In the genomic region with DNA sequence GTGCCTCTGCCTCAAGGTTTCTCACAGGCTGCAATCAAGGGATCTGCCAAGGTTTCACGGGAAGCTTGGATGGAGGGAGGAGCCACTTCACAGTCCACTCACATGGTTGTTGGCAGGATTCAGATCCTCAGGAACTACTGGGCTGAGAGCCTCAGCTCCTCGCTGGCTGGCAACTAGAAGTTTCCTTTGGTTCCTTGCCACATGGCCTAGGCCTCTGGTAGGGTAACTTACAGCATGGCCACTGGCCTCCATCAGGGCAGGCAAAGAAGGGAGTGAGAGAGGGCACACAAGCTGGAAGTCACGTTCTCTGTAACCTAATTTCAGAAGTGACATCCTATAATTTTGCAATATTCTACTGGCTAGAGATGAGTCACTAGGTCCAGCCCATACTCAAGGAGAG, we compare ENCODE assay signal across 16 cellular contexts. TPM values are rescaled to one million over a fixed set of nuclear protein-coding genes. Genes with fewer than 3 reads are reported as not detected.
A peak's percentile ranks its signal among the peaks of the same experiment; 100 is the strongest.
DNase-seq lines count a peak whose midpoint lies in the region; ATAC-seq and TF ChIP-seq lines count a peak whose summit lies in the region.
"Had no signal": no experiment of that assay in that cellular context is flagged by ENCODE, and none has a peak within 500 bp of the region (broad histone marks: within the 10 kb centered on the region; RNA-seq: fewer than 3 reads in every experiment).

No MANE protein-coding gene starts in this region.

- no peaks in the 10 kb centered on the region for H3K27me3 ChIP-seq in upper lobe of left lung

- intact Hi-C loops in activated CD4-positive, alpha-beta memory T cell treated with anti-CD3 and anti-CD28 coated beads for 36 hours (cut with micrococcal nuclease), result no loop called here

- peak; percentile 20 to 47 for ATAC-seq in upper lobe of left lung (ENCODE audit: low FRiP score in 2 of 2)
- no peak for ATAC-seq in HG03175 (IDR thresholded peaks at IDR 0.05; ENCODE audit: unreplicated experiment)
- no peak for ATAC-seq in HG02588 (IDR thresholded peaks at IDR 0.05; ENCODE audit: unreplicated experiment)
- ATAC-seq: activated T-cell treated with anti-CD3 and anti-CD28 coated beads, Interleukin-2, amount 50 U/mL, for 72 hours; CD8-positive, alpha-beta T cell; esophagus mucosa had no signal

- DNase-seq in NOMO-1 treated with DMSO at 0.1 percent for 48 hours (lab: John Stamatoyannopoulos, UW; ENCODE audit: unreplicated experiment) (peak; percentile 15), NOMO-1 treated with dmso at 0.1 percent for 144 hours (lab: John Stamatoyannopoulos, UW; ENCODE audit: unreplicated experiment) (no peak), caudate nucleus (lab: John Stamatoyannopoulos, UW) (peak in 32 of 61 donors; percentile 6 to 84 (median 36)), medulla oblongata (ENCODE audit: extremely low spot score) (peak; percentile 88), upper lobe of left lung (peak in 1 of 2 donors; percentile 24)
- no peak for DNase-seq in activated CD4-positive, alpha-beta memory T cell treated with anti-CD3 and anti-CD28 coated beads for 36 hours
- DNase-seq: activated CD4-positive, alpha-beta T cell treated with anti-CD3 and anti-CD28 coated beads, Interleukin-2, amount 50 U/mL, for 1 hour; activated T-cell treated with anti-CD3 and anti-CD28 coated beads, Interleukin-2, amount 50 U/mL, for 72 hours; CD8-positive, alpha-beta T cell; dermis blood vessel endothelial cell; naive B cell; NCI-H187 treated with DMSO at 0.1 percent for 48 hours; NCI-H510A had no signal

- 32 to 45% methylated on average over 3 of the region's 3 CpGs for WGBS in upper lobe of left lung, 2 donors

- H3K4me3 Mint-ChIP-seq in activated CD4-positive, alpha-beta memory T cell treated with anti-CD3 and anti-CD28 coated beads for 36 hours, result no peak overlapping the region
- H3K4me3 Mint-ChIP-seq: activated T-cell treated with anti-CD3 and anti-CD28 coated beads, Interleukin-2, amount 50 U/mL, for 72 hours; CD8-positive, alpha-beta T cell; naive B cell had no signal

- H3K36me3 Mint-ChIP-seq in activated CD4-positive, alpha-beta memory T cell treated with anti-CD3 and anti-CD28 coated beads for 36 hours, result no peaks in the 10 kb centered on the region
- H3K36me3 Mint-ChIP-seq: CD8-positive, alpha-beta T cell; naive B cell had no signal

- H3K27ac Mint-ChIP-seq in activated CD4-positive, alpha-beta memory T cell treated with anti-CD3 and anti-CD28 coated beads for 36 hours, result no peak overlapping the region
- H3K27ac Mint-ChIP-seq: activated T-cell treated with anti-CD3 and anti-CD28 coated beads, Interleukin-2, amount 50 U/mL, for 72 hours; CD8-positive, alpha-beta T cell; naive B cell had no signal

- H3K27ac ChIP-seq in caudate nucleus (ENCODE audit: low read depth, low read length) (peak overlapping the region; percentile 76), upper lobe of left lung (no peak overlapping the region)

- H3K4me1 ChIP-seq in upper lobe of left lung, result no peaks in the 10 kb centered on the region

- H3K9me3 Mint-ChIP-seq in activated CD4-positive, alpha-beta memory T cell treated with anti-CD3 and anti-CD28 coated beads for 36 hours, result no peaks in the 10 kb centered on the region
- H3K9me3 Mint-ChIP-seq: activated T-cell treated with anti-CD3 and anti-CD28 coated beads, Interleukin-2, amount 50 U/mL, for 72 hours; CD8-positive, alpha-beta T cell had no signal

- CTCF ChIA-PET in activated CD4-positive, alpha-beta memory T cell treated with anti-CD3 and anti-CD28 coated beads for 36 hours (lab: Charles Lee), result no interaction called here

- no peak for TF ChIP-seq EP300 in upper lobe of left lung (IDR thresholded peaks at IDR 0.05)

- H3K9me3 ChIP-seq in upper lobe of left lung, result no peaks in the 10 kb centered on the region

- no peak for TF ChIP-seq CTCF in upper lobe of left lung (IDR thresholded peaks at IDR 0.05)

- no peaks in the 10 kb centered on the region for H3K27me3 Mint-ChIP-seq in activated CD4-positive, alpha-beta memory T cell treated with anti-CD3 and anti-CD28 coated beads for 36 hours

- TF ChIP-seq POLR2A in upper lobe of left lung (IDR thresholded peaks at IDR 0.05), result no peak

- H3K4me3 ChIP-seq in upper lobe of left lung, result no peak overlapping the region

- POLR2A ChIA-PET in activated CD4-positive, alpha-beta memory T cell treated with anti-CD3 and anti-CD28 coated beads for 36 hours (lab: Charles Lee), result no interaction called here

- H3K36me3 ChIP-seq in upper lobe of left lung, result no peaks in the 10 kb centered on the region

- no peaks in the 10 kb centered on the region for H3K4me1 Mint-ChIP-seq in activated CD4-positive, alpha-beta memory T cell treated with anti-CD3 and anti-CD28 coated beads for 36 hours (ENCODE audit: low read depth)
- H3K4me1 Mint-ChIP-seq: naive B cell had no signal

RNA-seq across cellular contexts. Expression of a gene that starts 32.2 kb away (rescaled TPM):
- total RNA-seq in upper lobe of left lung, result 10 to 100 TPM in 1 of 6 donors, 1 to 10 TPM in 2, under 1 TPM in 2, not detected in 1; 0.33 to 16.6 (median 2.0) TPM
- not detected for total RNA-seq in activated CD4-positive, alpha-beta memory T cell treated with anti-CD3 and anti-CD28 coated beads for 36 hours
- total RNA-seq: activated T-cell treated with anti-CD3 and anti-CD28 coated beads, Interleukin-2, amount 50 U/mL, for 72 hours; CD8-positive, alpha-beta T cell had no signal

Comparison
In these comparisons a context has a peak if more than half of its experiments do, and no peak if none do; other contexts are left out.
1. DNase-seq: peak in NOMO-1 treated with DMSO at 0.1 percent for 48 hours (single experiment), caudate nucleus (32 of 61) and medulla oblongata (single experiment); none in NOMO-1 treated with dmso at 0.1 percent for 144 hours (single experiment) and activated CD4-positive, alpha-beta memory T cell treated with anti-CD3 and anti-CD28 coated beads for 36 hours (single experiment).
2. ATAC-seq: peak in upper lobe of left lung (2 of 2); none in HG03175 (single experiment) and HG02588 (single experiment).